In the genomic region with DNA sequence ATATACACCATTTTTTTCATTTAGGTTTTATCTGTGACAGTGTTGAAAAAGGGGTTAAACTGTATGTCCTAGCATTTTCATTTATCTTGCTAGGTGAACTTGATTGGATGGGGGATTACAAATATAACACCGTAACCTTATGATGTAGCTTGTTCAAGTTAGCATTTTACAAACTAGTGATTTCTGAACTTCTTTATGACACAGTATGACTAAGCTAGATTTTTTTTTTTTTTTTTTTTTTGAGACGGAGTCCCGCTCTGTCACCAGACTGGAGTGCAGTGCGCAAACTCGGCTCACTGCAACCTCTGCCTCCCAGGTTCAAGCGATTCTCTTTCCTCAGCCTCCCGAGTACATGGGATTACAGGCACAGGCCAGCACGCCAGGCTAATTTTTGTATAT, we compare ENCODE assay signal across 9 cellular contexts. TPM values are rescaled to one million over a fixed set of nuclear protein-coding genes. Genes with fewer than 3 reads are reported as not detected.
A peak's percentile ranks its signal among the peaks of the same experiment; 100 is the strongest.
DNase-seq lines count a peak whose midpoint lies in the region; ATAC-seq and TF ChIP-seq lines count a peak whose summit lies in the region.
"Had no signal": no experiment of that assay in that cellular context is flagged by ENCODE, and none has a peak within 500 bp of the region (broad histone marks: within the 10 kb centered on the region; RNA-seq: fewer than 3 reads in every experiment).

No MANE protein-coding gene starts in this region.

- peaks cover 72% of the 10 kb centered on the region for H3K4me1 Mint-ChIP-seq in CD4-positive, alpha-beta T cell (ENCODE audit: low read depth)
- peaks cover 29 to 31% of the 10 kb centered on the region in 2 experiments for H3K4me1 Mint-ChIP-seq in H9
- H3K4me1 Mint-ChIP-seq in activated naive CD8-positive, alpha-beta T cell treated with anti-CD3 and anti-CD28 coated beads, Interleukin-2, amount 50 U/mL, for 24 hours: peaks cover 71% of the 10 kb centered on the region
- peaks cover 36 to 74% (median 61%) of the 10 kb centered on the region in 7 donors for H3K4me1 Mint-ChIP-seq in naive thymus-derived CD4-positive, alpha-beta T cell

- no peak overlapping the region for H3K56ac ChIP-seq in H9 (ENCODE audit: insufficient read length, low read depth, low read length)

- no peak overlapping the region for H3T11ph ChIP-seq in H9 (ENCODE audit: low read length)

- no peak overlapping the region for H3K23ac ChIP-seq in H9 (ENCODE audit: insufficient read length, low read depth, low read length)

- no peaks in the 10 kb centered on the region for H3K36me3 ChIP-seq in naive thymus-derived CD4-positive, alpha-beta T cell (ENCODE audit: control insufficient read depth in 2 of 3, insufficient read depth in 3 of 3, low read length in 3 of 3)

- no peak overlapping the region for H3K18ac ChIP-seq in H9 (ENCODE audit: insufficient read length, low read depth, low read length)

- no peak overlapping the region for H2AK5ac ChIP-seq in H9 (ENCODE audit: insufficient read length, low read length)

- H3K4me3 ChIP-seq in naive thymus-derived CD4-positive, alpha-beta T cell (ENCODE audit: low read length): no peak overlapping the region

- H3K9ac ChIP-seq in H9 (ENCODE audit: extremely low read depth, insufficient read length, low read length): no peak overlapping the region
- H3K9ac ChIP-seq: KMS-11 had no signal

- H2BK5ac ChIP-seq in H9 (ENCODE audit: insufficient read length, low read length): no peak overlapping the region

- no peaks in the 10 kb centered on the region for H3K23me2 ChIP-seq in H9 (ENCODE audit: insufficient read length, low read depth, low read length, poor library complexity, severe bottlenecking)

- POLR2A ChIA-PET in CD4-positive, alpha-beta T cell (lab: Charles Lee): interaction anchor here (0.8 to 1.3 kb wide), 4 partner anchors 47 to 92 kb away, joined by 3 to 6 read pairs (median 6); a partner anchor contains a TSS
- POLR2A ChIA-PET in naive thymus-derived CD4-positive, alpha-beta T cell (lab: Charles Lee): interaction anchor here (0.6 to 1.6 kb wide), 6 partner anchors 47 to 285 kb away, joined by 3 to 4 read pairs (median 3); a partner anchor contains a TSS
- POLR2A ChIA-PET in GM10248 (lab: Yijun Ruan, JAX): no interaction called here

- no peak for TF ChIP-seq CTCF in CD4-positive, alpha-beta T cell (IDR thresholded peaks at IDR 0.05)
- TF ChIP-seq CTCF in H9 (conservative IDR thresholded peaks at IDR 0.05) (peak; percentile 20; the same call in 2 of the 3 replicates), GM10248 (IDR thresholded peaks at IDR 0.05; ENCODE audit: control extremely low read depth, extremely low read depth, low read depth, missing control alignments) (no peak)

- H4K5ac ChIP-seq in H9 (ENCODE audit: insufficient read length, low read depth, low read length): no peak overlapping the region

- no peak overlapping the region for H2BK15ac ChIP-seq in H9 (ENCODE audit: low read depth, low read length)

- H3K27ac Mint-ChIP-seq in CD4-positive, alpha-beta T cell: peak overlapping the region; percentile 73
- H3K27ac Mint-ChIP-seq in H9: peak overlapping the region in 2 of 3 experiments; percentile 71 to 76; a peak in 3 of 7 replicates
- peak overlapping the region; percentile 74 for H3K27ac Mint-ChIP-seq in activated naive CD8-positive, alpha-beta T cell treated with anti-CD3 and anti-CD28 coated beads, Interleukin-2, amount 50 U/mL, for 24 hours
- H3K27ac Mint-ChIP-seq in naive thymus-derived CD4-positive, alpha-beta T cell: peak overlapping the region in 7 of 9 donors; percentile 16 to 67 (median 28)

- no peak overlapping the region for H3K14ac ChIP-seq in H9 (ENCODE audit: insufficient read depth, low read length)

- H4K20me1 ChIP-seq in H9 (ENCODE audit: control insufficient read depth, insufficient read depth, insufficient read length): no peaks in the 10 kb centered on the region

- H3K4ac ChIP-seq in H9 (ENCODE audit: low read depth, low read length): no peak overlapping the region

- WGBS in H9 (ENCODE audit: extremely low coverage, insufficient read length, low lambda C conversion rate): no CpG with 5 or more reads among the region's 8 CpGs

- no peak overlapping the region for H4K91ac ChIP-seq in H9 (ENCODE audit: insufficient read length, low read depth, low read length)

- no peak overlapping the region for H3K4me2 ChIP-seq in H9 (ENCODE audit: insufficient read depth, insufficient read length, low read length)
- H3K4me2 ChIP-seq: KMS-11 had no signal

- no peak overlapping the region for H4K8ac ChIP-seq in H9 (replicated peaks; ENCODE audit: insufficient read length, low read depth, low read length)

- no peaks in the 10 kb centered on the region for H3K27me3 Mint-ChIP-seq in CD4-positive, alpha-beta T cell
- no peaks in the 10 kb centered on the region for H3K27me3 Mint-ChIP-seq in H9 (ENCODE audit: low read depth)
- no peaks in the 10 kb centered on the region for H3K27me3 Mint-ChIP-seq in activated naive CD8-positive, alpha-beta T cell treated with anti-CD3 and anti-CD28 coated beads, Interleukin-2, amount 50 U/mL, for 24 hours
- H3K27me3 Mint-ChIP-seq in naive thymus-derived CD4-positive, alpha-beta T cell: no peaks in the 10 kb centered on the region

- peaks cover 23% of the 10 kb centered on the region for H3K79me2 ChIP-seq in H9 (ENCODE audit: insufficient read depth, low read length)

- no peak overlapping the region for H3K27ac ChIP-seq in CD4-positive, alpha-beta T cell (ENCODE audit: low read depth, low read length)
- H3K27ac ChIP-seq in H9 (ENCODE audit: insufficient read length, low read depth, low read length): no peak overlapping the region
- H3K27ac ChIP-seq in naive thymus-derived CD4-positive, alpha-beta T cell (ENCODE audit: low read depth, low read length): no peak overlapping the region
- H3K27ac ChIP-seq: KMS-11 had no signal

- H3K4me1 ChIP-seq in H9 (ENCODE audit: insufficient read depth, low read length): no peaks in the 10 kb centered on the region
- H3K4me1 ChIP-seq in naive thymus-derived CD4-positive, alpha-beta T cell (ENCODE audit: control insufficient read depth in 2 of 2, insufficient read depth in 2 of 2, low read length in 2 of 2): peaks cover 2 to 10% of the 10 kb centered on the region in 2 donors

- CTCF ChIA-PET in CD4-positive, alpha-beta T cell (lab: Charles Lee): interaction anchor here (0.6 to 1.5 kb wide), 9 partner anchors 8 to 768 kb away, joined by 3 to 5 read pairs (median 4); no protein-coding TSS in a partner anchor
- CTCF ChIA-PET in naive thymus-derived CD4-positive, alpha-beta T cell (lab: Charles Lee): interaction anchor here (0.6 to 1.4 kb wide), 11 partner anchors 11 to 559 kb away, joined by 3 to 6 read pairs (median 4); a partner anchor contains a TSS
- CTCF ChIA-PET in GM10248 (lab: Yijun Ruan, JAX): interaction anchor here (0.7 to 1.8 kb wide), 18 partner anchors 9 to 316 kb away, joined by 3 to 12 read pairs (median 4); no protein-coding TSS in a partner anchor

- no peak overlapping the region for H2BK120ac ChIP-seq in H9 (ENCODE audit: low read depth, low read length, poor library complexity, severe bottlenecking)

- H3K27me3 ChIP-seq in CD4-positive, alpha-beta T cell (ENCODE audit: control insufficient read depth, insufficient read depth, low read length): no peaks in the 10 kb centered on the region
- H3K27me3 ChIP-seq in H9 (ENCODE audit: insufficient read depth, low read length): no peaks in the 10 kb centered on the region
- H3K27me3 ChIP-seq in naive thymus-derived CD4-positive, alpha-beta T cell (ENCODE audit: control insufficient read depth in 2 of 2, insufficient read depth in 2 of 2, low read length in 2 of 2): no peaks in the 10 kb centered on the region

- H3K36me3 Mint-ChIP-seq in CD4-positive, alpha-beta T cell (ENCODE audit: low read depth): peaks cover 13% of the 10 kb centered on the region
- H3K36me3 Mint-ChIP-seq in H9 (ENCODE audit: insufficient read depth in 1 of 3, low read depth in 3 of 3): peaks cover 11 to 18% (median 13%) of the 10 kb centered on the region in 3 experiments; a peak in 6 of 7 replicates
- peaks cover 16% of the 10 kb centered on the region for H3K36me3 Mint-ChIP-seq in activated naive CD8-positive, alpha-beta T cell treated with anti-CD3 and anti-CD28 coated beads, Interleukin-2, amount 50 U/mL, for 24 hours (ENCODE audit: low read depth)
- H3K36me3 Mint-ChIP-seq in naive thymus-derived CD4-positive, alpha-beta T cell: peaks cover 0 to 12% (median 4%) of the 10 kb centered on the region in 5 donors

- no peaks in the 10 kb centered on the region for H3K9me3 ChIP-seq in CD4-positive, alpha-beta T cell (ENCODE audit: control insufficient read depth, low read length)
- no peaks in the 10 kb centered on the region for H3K9me3 ChIP-seq in H9 (ENCODE audit: control insufficient read depth, low read depth, low read length)
- no peaks in the 10 kb centered on the region for H3K9me3 ChIP-seq in naive thymus-derived CD4-positive, alpha-beta T cell (ENCODE audit: control insufficient read depth in 2 of 3, low read length in 3 of 3)

- ATAC-seq in CD4-positive, alpha-beta T cell (ENCODE audit: poor library complexity): no peak
- no peak for ATAC-seq in activated naive CD8-positive, alpha-beta T cell treated with anti-CD3 and anti-CD28 coated beads, Interleukin-2, amount 50 U/mL, for 24 hours
- no peak for ATAC-seq in naive thymus-derived CD4-positive, alpha-beta T cell

- H2BK20ac ChIP-seq in H9 (ENCODE audit: low read depth, low read length, poor library complexity, severe bottlenecking): no peak overlapping the region

- intact Hi-C loops in CD4-positive, alpha-beta T cell (cut with DNase I, micrococcal nuclease): no loop called here
- intact Hi-C loops in naive thymus-derived CD4-positive, alpha-beta T cell (cut with micrococcal nuclease): no loop called here

- H2AFZ ChIP-seq in H9 (ENCODE audit: low read length): no peak overlapping the region

- peaks cover 10% of the 10 kb centered on the region for H3K79me1 ChIP-seq in H9 (ENCODE audit: insufficient read depth, low read depth, low read length, poor library complexity, severe bottlenecking)

- peak overlapping the region; percentile 67 for H3K4me3 Mint-ChIP-seq in CD4-positive, alpha-beta T cell
- no peak overlapping the region for H3K4me3 Mint-ChIP-seq in H9
- no peak overlapping the region for H3K4me3 Mint-ChIP-seq in activated naive CD8-positive, alpha-beta T cell treated with anti-CD3 and anti-CD28 coated beads, Interleukin-2, amount 50 U/mL, for 24 hours
- H3K4me3 Mint-ChIP-seq in naive thymus-derived CD4-positive, alpha-beta T cell: peak overlapping the region in 5 of 10 donors; percentile 5 to 39 (median 27)

- H3K9me3 Mint-ChIP-seq in CD4-positive, alpha-beta T cell: no peaks in the 10 kb centered on the region
- H3K9me3 Mint-ChIP-seq in H9: peaks cover 0 to 3% of the 10 kb centered on the region in 2 experiments; a peak in 1 of 5 replicates
- H3K9me3 Mint-ChIP-seq in activated naive CD8-positive, alpha-beta T cell treated with anti-CD3 and anti-CD28 coated beads, Interleukin-2, amount 50 U/mL, for 24 hours: no peaks in the 10 kb centered on the region
- H3K9me3 Mint-ChIP-seq in naive thymus-derived CD4-positive, alpha-beta T cell: peaks cover 0 to 1% (median 0%) of the 10 kb centered on the region in 11 donors

- DNase-seq in CD4-positive, alpha-beta T cell: no peak
- DNase-seq in H9 (no peak), NCI-H1694 (lab: John Stamatoyannopoulos, UW) (no peak), GM10248 (ENCODE audit: extremely low spot score) (no peak), DMS153 treated with DMSO at 0.1 percent for 48 hours (lab: John Stamatoyannopoulos, UW; ENCODE audit: unreplicated experiment) (no peak)
- no peak for DNase-seq in activated naive CD8-positive, alpha-beta T cell treated with anti-CD3 and anti-CD28 coated beads, Interleukin-2, amount 50 U/mL, for 24 hours
- no peak for DNase-seq in naive thymus-derived CD4-positive, alpha-beta T cell
- DNase-seq: stimulated activated CD4-positive, alpha-beta T cell treated with anti-CD3 and anti-CD28 coated beads, Interleukin-4, amount 100 ng/mL, for 24 hours had no signal

- no peak overlapping the region for H2BK12ac ChIP-seq in H9 (ENCODE audit: insufficient read length, low read depth, low read length)

RNA-seq across cellular contexts. Expression of a gene that starts 47.1 kb away (rescaled TPM):
- 10 to 100 TPM; 72.4 to 78.0 TPM for total RNA-seq in CD4-positive, alpha-beta T cell
- 110 and 113 TPM in 2 replicates for total RNA-seq in H9 (2021)
- total RNA-seq in naive thymus-derived CD4-positive, alpha-beta T cell: 10 to 100 TPM; 57.7 to 81.3 (median 60.8) TPM
- polyA plus RNA-seq in naive thymus-derived CD4-positive, alpha-beta T cell: 10 to 100 TPM; 15.6 to 20.2 TPM
